ENCODE assay signal across 16 cellular contexts in genomic region chr16:35195173-35195863, GRCh38.
"Had no signal": no experiment of that assay in that cellular context is flagged by ENCODE, and none has a peak within 500 bp of the region (broad histone marks: within the 10 kb centered on the region; RNA-seq: fewer than 3 reads in every experiment).

No MANE protein-coding gene starts in this region.

- ATAC-seq: activated CD4-positive, alpha-beta T cell treated with anti-CD3 and anti-CD28 coated beads for 36 hours; activated CD8-positive, alpha-beta T cell treated with anti-CD3 and anti-CD28 coated beads for 36 hours; gastroesophageal sphincter; left ventricle myocardium superior; pancreas had no signal

- H3K27me3 ChIP-seq: cardiac muscle cell, colonic mucosa, gastroesophageal sphincter, pancreas, suprapubic skin, upper lobe of left lung had no signal

- H3K27ac ChIP-seq: cardiac muscle cell, colonic mucosa, gastroesophageal sphincter, pancreas, suprapubic skin, upper lobe of left lung, VCaP had no signal

- H3K4me3 ChIP-seq: cardiac muscle cell, colonic mucosa, gastroesophageal sphincter, pancreas, suprapubic skin, upper lobe of left lung had no signal

- H3K36me3 ChIP-seq: cardiac muscle cell, colonic mucosa, gastroesophageal sphincter, pancreas, suprapubic skin, upper lobe of left lung had no signal

- H3K4me1 ChIP-seq: colonic mucosa, gastroesophageal sphincter, pancreas, suprapubic skin, upper lobe of left lung had no signal

- H3K9me3 ChIP-seq: colonic mucosa, pancreas had no signal

- DNase-seq: activated CD4-positive, alpha-beta T cell treated with anti-CD3 and anti-CD28 coated beads for 36 hours; activated CD8-positive, alpha-beta memory T cell treated with anti-CD3 and anti-CD28 coated beads, Interleukin-2, amount 50 U/mL, for 48 hours; activated CD8-positive, alpha-beta T cell treated with anti-CD3 and anti-CD28 coated beads for 36 hours; activated naive CD4-positive, alpha-beta T cell treated with anti-CD3 and anti-CD28 coated beads for 36 hours; colonic mucosa; effector memory CD4-positive, alpha-beta T cell; left ventricle myocardium superior; stimulated activated CD4-positive, alpha-beta T cell treated with anti-CD3 and anti-CD28 coated beads, Interleukin-2, amount 100 ng/mL, for 48 hours; stimulated activated naive CD4-positive, alpha-beta T cell treated with Interleukin-2 at 50 U/mL for 16 hours had no signal

- FAIRE-seq: keratinocyte, pancreas had no signal
